20 cellular contexts compared by ENCODE assay signal in genomic region chr13:19117913-19118739, GRCh38.
"Had no signal": no experiment of that assay in that cellular context is flagged by ENCODE, and none has a peak within 500 bp of the region (broad histone marks: within the 10 kb centered on the region; RNA-seq: fewer than 3 reads in every experiment).

No MANE protein-coding gene starts in this region.

- H3K27me3 ChIP-seq: ascending aorta, brain microvascular endothelial cell, esophagus muscularis mucosa, hepatocyte, left lung, spleen had no signal

- H3K4me1 Mint-ChIP-seq: mesothelial cell of epicardium, natural killer cell had no signal

- H3K4me1 ChIP-seq: ascending aorta, esophagus muscularis mucosa, left lung, spleen had no signal

- H3K36me3 ChIP-seq: ascending aorta, brain microvascular endothelial cell, esophagus muscularis mucosa, left lung, spleen, thoracic aorta, WERI-Rb-1 had no signal

- H3K27ac ChIP-seq: ascending aorta, brain microvascular endothelial cell, esophagus muscularis mucosa, hepatocyte, left lung, spleen, thoracic aorta, WERI-Rb-1 had no signal

- H3K27me3 Mint-ChIP-seq: progenitor cell of endocrine pancreas, type B pancreatic cell had no signal

- H3K27ac Mint-ChIP-seq: activated naive CD4-positive, alpha-beta T cell treated with anti-CD3 and anti-CD28 coated beads, Interleukin-2, amount 50 U/mL, for 72 hours; mesothelial cell of epicardium; natural killer cell; progenitor cell of endocrine pancreas; type B pancreatic cell had no signal

- H3K4me3 Mint-ChIP-seq: mesothelial cell of epicardium, natural killer cell, type B pancreatic cell had no signal

- H3K9me3 ChIP-seq: ascending aorta, esophagus muscularis mucosa, thoracic aorta had no signal

- DNase-seq: activated T-cell treated with anti-CD3 and anti-CD28 coated beads, Interleukin-2, amount 50 U/mL, for 1 hour; brain microvascular endothelial cell; caudate nucleus; effector memory CD4-positive, alpha-beta T cell; glutamatergic neuron; kidney glomerular epithelial cell; left lung; natural killer cell; spleen; stimulated activated CD4-positive, alpha-beta T cell treated with anti-CD3 and anti-CD28 coated beads, Interleukin-4, amount 100 ng/mL, for 1 hour; stimulated activated naive CD4-positive, alpha-beta T cell; WERI-Rb-1 had no signal

- H3K36me3 Mint-ChIP-seq: natural killer cell, type B pancreatic cell had no signal

- H3K4me3 ChIP-seq: ascending aorta, esophagus muscularis mucosa, hepatocyte, left lung, spleen, thoracic aorta had no signal
